ENCODE assay signal across 23 cellular contexts in the genomic region with DNA sequence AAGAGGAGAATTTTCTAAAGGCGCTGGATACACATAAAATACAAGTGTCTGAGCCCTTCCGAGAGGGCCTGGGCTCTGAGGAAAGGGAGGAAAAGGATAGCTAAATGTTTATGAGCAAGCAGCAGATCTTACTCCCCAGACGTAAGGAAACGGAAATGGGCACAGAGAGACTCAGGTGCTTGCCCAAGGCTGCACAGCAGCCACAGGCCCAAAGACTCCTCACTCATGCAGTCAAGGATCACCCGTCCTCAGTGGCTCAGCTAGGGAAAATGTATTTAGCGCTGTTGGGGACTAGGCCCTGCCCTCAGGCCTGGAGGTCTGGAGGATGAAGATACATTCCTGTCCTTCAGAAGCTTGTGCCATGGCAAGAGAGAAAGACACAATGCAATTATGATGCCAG.
"Had no signal": no experiment of that assay in that cellular context is flagged by ENCODE, and none has a peak within 500 bp of the region (broad histone marks: within the 10 kb centered on the region; RNA-seq: fewer than 3 reads in every experiment).

No MANE protein-coding gene starts in this region.

- ATAC-seq: heart right ventricle; left cardiac atrium; mucosa of descending colon; naive thymus-derived CD4-positive, alpha-beta T cell; natural killer cell treated with Interleukin-12 subunit alpha and Interleukin-12 subunit beta and Interleukin-15 and Interleukin-18, amount 100 ng/mL, for 72 hours; sciatic nerve; stimulated activated effector memory CD8-positive, alpha-beta T cell treated with anti-CD3 and anti-CD28 coated beads, Interleukin-12 subunit alpha, Interleukin-12 subunit beta, amount 100 ng/mL, for 72 hours; stimulated activated naive CD8-positive, alpha-beta T cell treated with anti-CD3 and anti-CD28 coated beads, Interleukin-15, amount 100 ng/mL, for 72 hours had no signal

- H3K4me1 ChIP-seq: heart right ventricle, neural progenitor cell, right atrium auricular region, spleen, tibial nerve had no signal

- H3K4me1 Mint-ChIP-seq: stimulated activated effector memory CD8-positive, alpha-beta T cell treated with anti-CD3 and anti-CD28 coated beads, Interleukin-12 subunit alpha, Interleukin-12 subunit beta, amount 100 ng/mL, for 72 hours; stimulated activated naive CD8-positive, alpha-beta T cell treated with anti-CD3 and anti-CD28 coated beads, Interleukin-15, amount 100 ng/mL, for 72 hours had no signal

- H3K4me3 Mint-ChIP-seq: naive thymus-derived CD4-positive, alpha-beta T cell; natural killer cell treated with Interleukin-12 subunit alpha and Interleukin-12 subunit beta and Interleukin-15 and Interleukin-18, amount 100 ng/mL, for 72 hours; neural progenitor cell; stimulated activated effector memory CD8-positive, alpha-beta T cell treated with anti-CD3 and anti-CD28 coated beads, Interleukin-12 subunit alpha, Interleukin-12 subunit beta, amount 100 ng/mL, for 72 hours; stimulated activated naive CD8-positive, alpha-beta T cell treated with anti-CD3 and anti-CD28 coated beads, Interleukin-15, amount 100 ng/mL, for 72 hours had no signal

- H2AFZ ChIP-seq: hepatocyte, neural progenitor cell had no signal

- DNase-seq: heart right ventricle; kidney glomerular epithelial cell; left cardiac atrium; midbrain; mucosa of descending colon; naive thymus-derived CD4-positive, alpha-beta T cell; ovary; small intestine; stimulated activated CD4-positive, alpha-beta T cell treated with anti-CD3 and anti-CD28 coated beads, Interleukin-4, amount 100 ng/mL, for 24 hours; stimulated activated naive CD4-positive, alpha-beta T cell treated with Interleukin-2 at 50 U/mL for 16 hours; stimulated activated naive CD8-positive, alpha-beta T cell treated with anti-CD3 and anti-CD28 coated beads, Interleukin-15, amount 100 ng/mL, for 72 hours; substantia nigra; upper lobe of left lung had no signal

- H3K27me3 ChIP-seq: hepatocyte, neural progenitor cell, ovary, right atrium auricular region, upper lobe of left lung had no signal

- H3K36me3 Mint-ChIP-seq: naive thymus-derived CD4-positive, alpha-beta T cell; natural killer cell treated with Interleukin-12 subunit alpha and Interleukin-12 subunit beta and Interleukin-15 and Interleukin-18, amount 100 ng/mL, for 72 hours; neural progenitor cell; stimulated activated effector memory CD8-positive, alpha-beta T cell treated with anti-CD3 and anti-CD28 coated beads, Interleukin-12 subunit alpha, Interleukin-12 subunit beta, amount 100 ng/mL, for 72 hours had no signal

- H3K4me3 ChIP-seq: heart right ventricle, hepatocyte, lung, mucosa of descending colon, neural progenitor cell, ovary, right atrium auricular region, spleen, tibial nerve, upper lobe of left lung had no signal

- H3K36me3 ChIP-seq: heart right ventricle, neural progenitor cell, ovary, right atrium auricular region, spleen, tibial nerve, upper lobe of left lung had no signal

- H3K4me2 ChIP-seq: hepatocyte, neural progenitor cell had no signal

- H3K27ac Mint-ChIP-seq: naive thymus-derived CD4-positive, alpha-beta T cell; natural killer cell treated with Interleukin-12 subunit alpha and Interleukin-12 subunit beta and Interleukin-15 and Interleukin-18, amount 100 ng/mL, for 72 hours; progenitor cell of endocrine pancreas; stimulated activated effector memory CD8-positive, alpha-beta T cell treated with anti-CD3 and anti-CD28 coated beads, Interleukin-12 subunit alpha, Interleukin-12 subunit beta, amount 100 ng/mL, for 72 hours; stimulated activated naive CD8-positive, alpha-beta T cell treated with anti-CD3 and anti-CD28 coated beads, Interleukin-15, amount 100 ng/mL, for 72 hours had no signal

- H3K9me3 Mint-ChIP-seq: naive thymus-derived CD4-positive, alpha-beta T cell; natural killer cell treated with Interleukin-12 subunit alpha and Interleukin-12 subunit beta and Interleukin-15 and Interleukin-18, amount 100 ng/mL, for 72 hours; neural progenitor cell; stimulated activated effector memory CD8-positive, alpha-beta T cell treated with anti-CD3 and anti-CD28 coated beads, Interleukin-12 subunit alpha, Interleukin-12 subunit beta, amount 100 ng/mL, for 72 hours; stimulated activated naive CD8-positive, alpha-beta T cell treated with anti-CD3 and anti-CD28 coated beads, Interleukin-15, amount 100 ng/mL, for 72 hours had no signal

- H3K9ac ChIP-seq: neural progenitor cell had no signal

- H3K27ac ChIP-seq: heart right ventricle, hepatocyte, neural progenitor cell, ovary, right atrium auricular region, spleen, tibial nerve, upper lobe of left lung had no signal

- H3K9me3 ChIP-seq: heart right ventricle, mucosa of descending colon, ovary, right atrium auricular region, spleen, tibial nerve, upper lobe of left lung had no signal
